ENCODE assay signal across 8 cellular contexts in the genomic region with DNA sequence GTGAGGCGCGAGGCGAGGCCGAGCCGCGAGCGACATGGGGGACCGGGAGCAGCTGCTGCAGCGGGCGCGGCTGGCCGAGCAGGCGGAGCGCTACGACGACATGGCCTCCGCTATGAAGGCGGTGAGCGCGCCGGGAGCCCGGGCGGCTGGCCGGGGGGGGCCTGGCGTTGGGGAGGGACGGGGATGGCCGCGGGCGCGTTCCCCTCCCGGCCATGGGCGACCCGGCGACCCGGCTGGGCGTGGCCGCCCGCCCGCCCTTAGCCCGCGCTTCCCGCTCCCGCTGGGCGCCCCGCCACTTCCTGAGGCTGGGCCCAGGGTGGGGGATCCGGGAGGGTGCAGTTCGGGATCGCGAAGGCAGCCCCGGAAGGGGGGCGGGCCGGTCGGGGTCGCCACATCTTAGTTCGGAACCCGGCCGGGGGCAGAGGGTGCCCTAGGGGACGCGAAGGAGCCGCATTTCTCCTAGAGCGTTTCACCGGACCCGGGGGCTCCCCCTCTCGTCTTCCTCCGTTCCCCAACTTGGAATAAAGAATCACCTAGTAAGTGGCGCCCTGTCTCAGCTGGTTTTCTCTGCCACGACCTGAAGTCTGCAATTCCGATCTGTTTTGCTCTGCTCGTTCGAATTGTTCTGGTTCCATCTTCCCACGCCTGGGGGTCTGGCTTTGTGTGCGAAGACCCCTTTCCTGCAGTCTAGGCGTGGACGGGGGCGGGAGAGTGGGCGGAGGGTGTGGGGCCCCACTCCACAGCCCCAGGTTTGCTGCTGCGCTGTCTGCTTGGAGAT. TPM values are rescaled to one million over a fixed set of nuclear protein-coding genes. Genes with fewer than 3 reads are reported as not detected.
DNase-seq lines count a peak whose midpoint lies in the region; ATAC-seq and TF ChIP-seq lines count a peak whose summit lies in the region.

No MANE protein-coding gene starts in this region.

- H3K4me3 Mint-ChIP-seq in CD4-positive, alpha-beta T cell, result peak overlapping the region; percentile 64
- H3K4me3 Mint-ChIP-seq in activated CD4-positive, alpha-beta memory T cell treated with anti-CD3 and anti-CD28 coated beads for 36 hours, result no peak overlapping the region
- peak overlapping the region; percentile 92 for H3K4me3 Mint-ChIP-seq in natural killer cell

- no peaks in the 10 kb centered on the region for H3K27me3 ChIP-seq in CD4-positive, alpha-beta T cell (ENCODE audit: control insufficient read depth, insufficient read depth, low read length)
- H3K27me3 ChIP-seq in esophagus muscularis mucosa, result no peaks in the 10 kb centered on the region
- H3K27me3 ChIP-seq in transverse colon, result no peaks in the 10 kb centered on the region

- H3K4me1 ChIP-seq in esophagus muscularis mucosa (peaks cover 23 to 49% (median 44%) of the 10 kb centered on the region in 4 donors), transverse colon (peaks cover 8 to 33% (median 21%) of the 10 kb centered on the region in 4 donors)

- in situ Hi-C loops in transverse colon (cut with MboI; ENCODE audit: low pct_ligation_motif_present in 1 of 4, low pct_unique_long_range_greater_than_20kb in 1 of 4, low sequenced_read_pairs in 3 of 4), result loop anchor here in 1 of 4 donors (25.0 kb wide), 1 partner anchor 283 kb away; a partner anchor contains a TSS

- TF ChIP-seq POLR2A in esophagus muscularis mucosa (IDR thresholded peaks at IDR 0.05; ENCODE audit: low read depth), result no peak
- no peak for TF ChIP-seq POLR2A in transverse colon (IDR thresholded peaks at IDR 0.05)

- intact Hi-C loops in CD4-positive, alpha-beta T cell (cut with DNase I, micrococcal nuclease), result loop anchor here (1.0 to 10.0 kb wide), 9 partner anchors 25 to 1350 kb away; a partner anchor contains a TSS
- intact Hi-C loops in activated CD4-positive, alpha-beta memory T cell treated with anti-CD3 and anti-CD28 coated beads for 36 hours (cut with micrococcal nuclease), result loop anchor here (1.0 to 2.0 kb wide), 3 partner anchors 116 to 283 kb away; a partner anchor contains a TSS
- intact Hi-C loops in esophagus muscularis mucosa (cut with DNase I) (loop anchor here (10.0 kb wide), 2 partner anchors 190 to 280 kb away; a partner anchor contains a TSS), natural killer cell (cut with micrococcal nuclease) (loop anchor here (1.0 kb wide), 1 partner anchor 283 kb away; a partner anchor contains a TSS), transverse colon (cut with DNase I; ENCODE audit: low total_unique reads) (no loop called here)

- POLR2A ChIA-PET in CD4-positive, alpha-beta T cell (lab: Charles Lee), result interaction anchor here (0.6 to 6.1 kb wide), 3 partner anchors 12 to 283 kb away, joined by 3 to 48 read pairs (median 6); a partner anchor contains a TSS
- POLR2A ChIA-PET in activated CD4-positive, alpha-beta memory T cell treated with anti-CD3 and anti-CD28 coated beads for 36 hours (lab: Charles Lee), result interaction anchor here (1.2 to 1.4 kb wide), 2 partner anchors 11 to 27 kb away, joined by 3 to 5 read pairs; no protein-coding TSS in a partner anchor

- H3K27me3 Mint-ChIP-seq in CD4-positive, alpha-beta T cell, result no peaks in the 10 kb centered on the region
- no peaks in the 10 kb centered on the region for H3K27me3 Mint-ChIP-seq in activated CD4-positive, alpha-beta memory T cell treated with anti-CD3 and anti-CD28 coated beads for 36 hours
- no peaks in the 10 kb centered on the region for H3K27me3 Mint-ChIP-seq in natural killer cell (ENCODE audit: low read depth in 2 of 2)

- 0% methylated on average over 5 of the region's 77 CpGs for WGBS in esophagus muscularis mucosa
- 0 to 5% methylated on average over 1 to 67 of the region's 77 CpGs for WGBS in transverse colon (ENCODE audit: low coverage in 1 of 2), 2 donors

- H3K9me3 ChIP-seq in CD4-positive, alpha-beta T cell (ENCODE audit: control insufficient read depth, low read length), result no peaks in the 10 kb centered on the region
- H3K9me3 ChIP-seq in esophagus muscularis mucosa (no peaks in the 10 kb centered on the region), transverse colon (no peaks in the 10 kb centered on the region)

- H3K27ac ChIP-seq in CD4-positive, alpha-beta T cell (ENCODE audit: low read depth, low read length), result peak overlapping the region; percentile 77
- H3K27ac ChIP-seq in esophagus muscularis mucosa (replicated peaks in 1 of 4), result peak overlapping the region; percentile 97 to 99 (median 99)
- H3K27ac ChIP-seq in transverse colon, result peak overlapping the region; percentile 98 to 100 (median 100)

- H3K4me3 ChIP-seq in esophagus muscularis mucosa, result peak overlapping the region; percentile 81 to 99 (median 92)
- peak overlapping the region; percentile 30 to 93 (median 78) for H3K4me3 ChIP-seq in transverse colon

- H3K4me1 Mint-ChIP-seq in CD4-positive, alpha-beta T cell (ENCODE audit: low read depth), result peaks cover 19% of the 10 kb centered on the region
- peaks cover 22% of the 10 kb centered on the region for H3K4me1 Mint-ChIP-seq in activated CD4-positive, alpha-beta memory T cell treated with anti-CD3 and anti-CD28 coated beads for 36 hours (ENCODE audit: low read depth)
- peaks cover 7 to 14% of the 10 kb centered on the region in 2 donors for H3K4me1 Mint-ChIP-seq in natural killer cell

- H3K36me3 Mint-ChIP-seq in CD4-positive, alpha-beta T cell (ENCODE audit: low read depth), result peaks cover 11% of the 10 kb centered on the region
- H3K36me3 Mint-ChIP-seq in activated CD4-positive, alpha-beta memory T cell treated with anti-CD3 and anti-CD28 coated beads for 36 hours, result peaks cover 21% of the 10 kb centered on the region
- no peaks in the 10 kb centered on the region for H3K36me3 Mint-ChIP-seq in natural killer cell

- peak in 7 of 10 experiments; percentile 10 to 41 (median 17) for DNase-seq in CD4-positive, alpha-beta T cell
- DNase-seq in GM20000 (ENCODE audit: low spot score) (peak; percentile 27), esophagus muscularis mucosa (ENCODE audit: extremely low spot score) (no peak), natural killer cell (no peak), transverse colon (peak; percentile 60), superior temporal gyrus (ENCODE audit: extremely low spot score) (no peak)
- DNase-seq in activated CD4-positive, alpha-beta memory T cell treated with anti-CD3 and anti-CD28 coated beads for 36 hours, result peak; percentile 57

- CTCF ChIA-PET in CD4-positive, alpha-beta T cell (lab: Charles Lee), result interaction anchor here (1.5 to 1.8 kb wide), 2 partner anchors 26 to 279 kb away, joined by 3 to 9 read pairs; no protein-coding TSS in a partner anchor
- CTCF ChIA-PET in activated CD4-positive, alpha-beta memory T cell treated with anti-CD3 and anti-CD28 coated beads for 36 hours (lab: Charles Lee), result interaction anchor here (0.9 to 7.1 kb wide), 2 partner anchors 279 to 283 kb away, joined by 3 to 39 read pairs; a partner anchor contains a TSS

- H3K27ac Mint-ChIP-seq in CD4-positive, alpha-beta T cell, result no peak overlapping the region
- no peak overlapping the region for H3K27ac Mint-ChIP-seq in activated CD4-positive, alpha-beta memory T cell treated with anti-CD3 and anti-CD28 coated beads for 36 hours
- no peak overlapping the region for H3K27ac Mint-ChIP-seq in natural killer cell

- peaks cover 0 to 25% (median 12%) of the 10 kb centered on the region in 4 donors for H3K36me3 ChIP-seq in esophagus muscularis mucosa
- peaks cover 0 to 9% (median 0%) of the 10 kb centered on the region in 4 donors for H3K36me3 ChIP-seq in transverse colon

- no peak for TF ChIP-seq EP300 in esophagus muscularis mucosa (IDR thresholded peaks at IDR 0.05)
- TF ChIP-seq EP300 in transverse colon (IDR thresholded peaks at IDR 0.05; ENCODE audit: low read depth), result no peak

- TF ChIP-seq CTCF in CD4-positive, alpha-beta T cell (IDR thresholded peaks at IDR 0.05), result no peak
- TF ChIP-seq CTCF in GM20000 (IDR thresholded peaks at IDR 0.05; ENCODE audit: extremely low read depth, missing control alignments), result no peak
- no peak for TF ChIP-seq CTCF in esophagus muscularis mucosa (IDR thresholded peaks at IDR 0.05)
- no peak for TF ChIP-seq CTCF in natural killer cell (IDR thresholded peaks at IDR 0.05)
- peak in 1 of 5 experiments; percentile 13 for TF ChIP-seq CTCF in transverse colon (IDR thresholded peaks at IDR 0.05)

- no peaks in the 10 kb centered on the region for H3K9me3 Mint-ChIP-seq in CD4-positive, alpha-beta T cell
- H3K9me3 Mint-ChIP-seq in activated CD4-positive, alpha-beta memory T cell treated with anti-CD3 and anti-CD28 coated beads for 36 hours, result no peaks in the 10 kb centered on the region
- no peaks in the 10 kb centered on the region for H3K9me3 Mint-ChIP-seq in natural killer cell

- ATAC-seq in CD4-positive, alpha-beta T cell (ENCODE audit: poor library complexity), result peak; percentile 41
- ATAC-seq in HG03571 (IDR thresholded peaks at IDR 0.05; ENCODE audit: unreplicated experiment) (peak; percentile 22), natural killer cell (peak; percentile 25 to 40 (median 37))

RNA-seq across cellular contexts. Expression of a gene that starts 0.6 kb away (rescaled TPM):
- total RNA-seq in CD4-positive, alpha-beta T cell, result 10 to 100 TPM; 24.4 to 26.1 TPM
- 100 to 1,000 TPM; 137 to 142 TPM for total RNA-seq in activated CD4-positive, alpha-beta memory T cell treated with anti-CD3 and anti-CD28 coated beads for 36 hours
- total RNA-seq in esophagus muscularis mucosa (100 to 1,000 TPM; 132 to 232 (median 183) TPM), natural killer cell (10 to 100 TPM; 29.6 to 35.0 (median 32.8) TPM), transverse colon (100 to 1,000 TPM in 2 of 4 donors, 10 to 100 TPM in 2; 83.7 to 155 (median 109) TPM)

Comparison
In these comparisons a context has a peak if more than half of its experiments do, and no peak if none do; other contexts are left out.
1. DNase-seq: peak in CD4-positive, alpha-beta T cell (7 of 10), GM20000 (single experiment), activated CD4-positive, alpha-beta memory T cell treated with anti-CD3 and anti-CD28 coated beads for 36 hours (single experiment) and transverse colon (single experiment); none in esophagus muscularis mucosa (single experiment), natural killer cell (single experiment) and superior temporal gyrus (single experiment).
2. Peak in every context shown above with its lines, with median percentiles within 50 percentile points of each other: ATAC-seq and H3K27ac ChIP-seq.